ENCODE assay signal across 25 cellular contexts in genomic region chr9:134540441-134541372, GRCh38.
"Had no signal": no experiment of that assay in that cellular context is flagged by ENCODE, and none has a peak within 500 bp of the region (broad histone marks: within the 10 kb centered on the region; RNA-seq: fewer than 3 reads in every experiment).

No MANE protein-coding gene starts in this region.

- H3K27ac ChIP-seq: RWPE1 had no signal

- ATAC-seq: activated CD8-positive, alpha-beta memory T cell treated with anti-CD3 and anti-CD28 coated beads, Interleukin-2, amount 10 ng/mL, durations not matched to agents 7 days and 5 days; K562; Panc1; T-helper 17 cell; WTC11 had no signal

- H3K4me3 ChIP-seq: K562 had no signal

- DNase-seq: activated CD4-positive, alpha-beta T cell treated with anti-CD3 and anti-CD28 coated beads, Interleukin-2, amount 10 ng/mL, durations not matched to agents 24 days and 14 days; activated CD4-positive, alpha-beta T cell treated with anti-CD3 and anti-CD28 coated beads, Interleukin-2, amount 50 U/mL, for 48 hours; activated CD4-positive, CD25-positive, alpha-beta regulatory T cell treated with anti-CD3 and anti-CD28 coated beads, Interleukin-2, amount 50 U/mL, for 72 hours; activated CD8-positive, alpha-beta memory T cell treated with anti-CD3 and anti-CD28 coated beads, Interleukin-2, amount 10 ng/mL, durations not matched to agents 7 days and 5 days; activated effector memory CD4-positive, alpha-beta T cell treated with Interleukin-2 at 50 U/mL for 16 hours; activated naive CD4-positive, alpha-beta T cell; activated T-cell treated with anti-CD3 and anti-CD28 coated beads, Interleukin-2, amount 50 U/mL, for 24 hours; Karpas-422; MM.1S; NCI-H1105; NCI-H1436; NCI-H1694 treated with DMSO at 0.1 percent for 48 hours; NCI-H2029 treated with DMSO at 0.1 percent for 48 hours; NCI-H345; NCI-H510A treated with DMSO at 0.1 percent for 48 hours; NCI-H69; NK-92 treated with Interleukin-12 subunit alpha and Interleukin-12 subunit beta, amount 100 ng/mL, for 24 hours; OCI-M1; SIG-M5; T-helper 17 cell; T-helper 9 cell had no signal
